In genomic region chr12:47757840-47758583, GRCh38 we compare ENCODE assay signal across 8 cellular contexts. TPM values are rescaled to one million over a fixed set of nuclear protein-coding genes. Genes with fewer than 3 reads are reported as not detected.
DNase-seq lines count a peak whose midpoint lies in the region; ATAC-seq and FAIRE-seq lines count a peak whose summit lies in the region.

No MANE protein-coding gene starts in this region.

- no peaks in the 10 kb centered on the region for H3K27me3 ChIP-seq in HAP-1 (ENCODE audit: low read depth)
- peaks cover 9% of the 10 kb centered on the region for H3K27me3 ChIP-seq in iPS-15b (ENCODE audit: control insufficient read depth, insufficient read depth, low read length)
- H3K27me3 ChIP-seq in small intestine (ENCODE audit: control insufficient read depth in 2 of 2, insufficient read depth in 2 of 2, low read length in 2 of 2): no peaks in the 10 kb centered on the region

- no peak for ATAC-seq in activated naive CD8-positive, alpha-beta T cell treated with anti-CD3 and anti-CD28 coated beads, Interleukin-2, amount 50 U/mL, for 24 hours
- ATAC-seq in GM18907 (IDR thresholded peaks at IDR 0.05; ENCODE audit: unreplicated experiment): no peak

- peak overlapping the region in 1 of 2 donors; percentile 65 for H3K27ac ChIP-seq in small intestine (ENCODE audit: low read depth in 1 of 2, low read length in 1 of 2)

- DNase-seq in HAP-1 (ENCODE audit: low spot score in 2 of 2): no peak
- DNase-seq in activated naive CD8-positive, alpha-beta T cell treated with anti-CD3 and anti-CD28 coated beads, Interleukin-2, amount 50 U/mL, for 24 hours: no peak
- DNase-seq in skeletal muscle cell (ENCODE audit: low read depth): no peak
- no peak for DNase-seq in NCI-H1436 (lab: John Stamatoyannopoulos, UW)
- no peak for DNase-seq in cortex of kidney (lab: John Stamatoyannopoulos, UW)
- DNase-seq in small intestine: no peak

- H3K9me3 ChIP-seq in HAP-1 (no peaks in the 10 kb centered on the region), iPS-15b (ENCODE audit: control insufficient read depth, insufficient read depth, low read length) (no peaks in the 10 kb centered on the region), small intestine (ENCODE audit: control insufficient read depth, low read depth) (no peaks in the 10 kb centered on the region)

- 54 to 69% (median 62%) methylated on average over 20 of the region's 20 CpGs for WGBS in small intestine, 3 donors

- H3K9me3 Mint-ChIP-seq in activated naive CD8-positive, alpha-beta T cell treated with anti-CD3 and anti-CD28 coated beads, Interleukin-2, amount 50 U/mL, for 24 hours: no peaks in the 10 kb centered on the region

- H3K36me3 ChIP-seq in HAP-1 (replicated peaks) (no peaks in the 10 kb centered on the region), iPS-15b (ENCODE audit: control insufficient read depth, insufficient read depth, low read length) (peaks cover 8% of the 10 kb centered on the region), small intestine (ENCODE audit: control insufficient read depth in 2 of 2, insufficient read depth in 2 of 2, low read length in 2 of 2) (no peaks in the 10 kb centered on the region)

- H3K4me3 ChIP-seq in HAP-1 (peak overlapping the region; percentile 41; the same call in 1 of the 2 replicates), iPS-15b (ENCODE audit: low read depth, low read length) (peak overlapping the region; percentile 62), skeletal muscle cell (ENCODE audit: low read depth, low read length) (peak overlapping the region; percentile 61), small intestine (ENCODE audit: low read depth in 1 of 2, low read length in 2 of 2) (peak overlapping the region in 1 of 2 donors; percentile 46)

- no peaks in the 10 kb centered on the region for H3K4me1 ChIP-seq in HAP-1
- no peaks in the 10 kb centered on the region for H3K4me1 ChIP-seq in iPS-15b (ENCODE audit: control insufficient read depth, insufficient read depth, low read length)
- peaks cover 3 to 10% of the 10 kb centered on the region in 2 donors for H3K4me1 ChIP-seq in small intestine (ENCODE audit: control insufficient read depth in 2 of 2, insufficient read depth in 1 of 2, low read depth in 1 of 2, low read length in 1 of 2)

- no peak for FAIRE-seq in small intestine (lab: Jason Lieb, UNC)

- peaks cover 41% of the 10 kb centered on the region for H3K4me1 Mint-ChIP-seq in activated naive CD8-positive, alpha-beta T cell treated with anti-CD3 and anti-CD28 coated beads, Interleukin-2, amount 50 U/mL, for 24 hours

- H3K9ac ChIP-seq in iPS-15b (ENCODE audit: low read depth, low read length): no peak overlapping the region

- H3K27ac Mint-ChIP-seq in activated naive CD8-positive, alpha-beta T cell treated with anti-CD3 and anti-CD28 coated beads, Interleukin-2, amount 50 U/mL, for 24 hours: no peak overlapping the region

- in situ Hi-C loops in HAP-1 (cut with MboI; ENCODE audit: low sequenced_read_pairs): no loop called here

- H3K36me3 Mint-ChIP-seq in activated naive CD8-positive, alpha-beta T cell treated with anti-CD3 and anti-CD28 coated beads, Interleukin-2, amount 50 U/mL, for 24 hours (ENCODE audit: low read depth): no peaks in the 10 kb centered on the region

- H3K4me3 Mint-ChIP-seq in activated naive CD8-positive, alpha-beta T cell treated with anti-CD3 and anti-CD28 coated beads, Interleukin-2, amount 50 U/mL, for 24 hours: peak overlapping the region; percentile 36

- peaks cover 7% of the 10 kb centered on the region for H3K27me3 Mint-ChIP-seq in activated naive CD8-positive, alpha-beta T cell treated with anti-CD3 and anti-CD28 coated beads, Interleukin-2, amount 50 U/mL, for 24 hours

RNA-seq across cellular contexts. Expression of gene RAPGEF3, which starts 0.7 kb away (rescaled TPM):
- polyA plus RNA-seq in small intestine: 10 to 100 TPM in 1 of 3 donors, 1 to 10 TPM in 2; 2.5 to 19.8 (median 2.7) TPM

RNA-seq across cellular contexts. Expression of gene SLC48A1, which starts 15.0 kb away (rescaled TPM):
- 10 to 100 TPM in 1 of 3 donors, 1 to 10 TPM in 2; 5.1 to 12.1 (median 5.4) TPM for polyA plus RNA-seq in small intestine

RNA-seq across cellular contexts. Expression of gene ENDOU, which starts 32.7 kb away (rescaled TPM):
- under 1 TPM in 1 of 3 donors, not detected in 2; 0.30 TPM for polyA plus RNA-seq in small intestine

RNA-seq across cellular contexts. Expression of gene RPAP3, which starts 52.2 kb away (rescaled TPM):
- 10 to 100 TPM in 2 of 3 donors, 1 to 10 TPM in 1; 8.7 to 14.6 (median 14.2) TPM for polyA plus RNA-seq in small intestine
